In genomic region chr5:144040615-144041394, GRCh38 we compare ENCODE assay signal across 23 cellular contexts.
DNase-seq lines count a peak whose midpoint lies in the region; ATAC-seq and TF ChIP-seq lines count a peak whose summit lies in the region.
"Had no signal": no experiment of that assay in that cellular context is flagged by ENCODE, and none has a peak within 500 bp of the region (broad histone marks: within the 10 kb centered on the region; RNA-seq: fewer than 3 reads in every experiment).

No MANE protein-coding gene starts in this region.

- no peak overlapping the region for H2BK5ac ChIP-seq in IMR-90 (ENCODE audit: low read depth, low read length, poor library complexity, severe bottlenecking)

- H4K5ac ChIP-seq in IMR-90 (ENCODE audit: low read depth, low read length) = no peak overlapping the region

- H3K79me1 ChIP-seq in IMR-90 (ENCODE audit: low read depth in 1 of 2, low read length in 2 of 2) = no peaks in the 10 kb centered on the region

- H3K27ac Mint-ChIP-seq in mesothelial cell of epicardium = peak overlapping the region; percentile 27
- no peak overlapping the region for H3K27ac Mint-ChIP-seq in naive thymus-derived CD8-positive, alpha-beta T cell
- H3K27ac Mint-ChIP-seq: CD4-positive, alpha-beta memory T cell; GM23338 had no signal

- ATAC-seq in IMR-90 (ENCODE audit: low read depth) = no peak
- no peak for ATAC-seq in GM21390 (IDR thresholded peaks at IDR 0.05; ENCODE audit: unreplicated experiment)
- no peak for ATAC-seq in naive thymus-derived CD8-positive, alpha-beta T cell
- ATAC-seq in HG02678 (IDR thresholded peaks at IDR 0.05; ENCODE audit: unreplicated experiment) = no peak
- ATAC-seq: GM23338, HCT116, PC-3 had no signal

- H4K91ac ChIP-seq in IMR-90 (ENCODE audit: insufficient read depth, low read depth, low read length) = no peak overlapping the region

- no peak overlapping the region for H2BK120ac ChIP-seq in IMR-90 (ENCODE audit: low read depth, low read length)

- WGBS in IMR-90 (ENCODE audit: extremely low coverage in 2 of 2, insufficient read length in 1 of 2), 2 experiments = 43% methylated on average over 1 of the region's 3 CpGs; no CpG with 5 or more reads in 1 of the 2 experiments

- no peaks in the 10 kb centered on the region for H3K9me1 ChIP-seq in IMR-90 (ENCODE audit: insufficient read depth, low read length)

- H3K23ac ChIP-seq in IMR-90 (ENCODE audit: low read depth, low read length) = no peak overlapping the region

- no peak overlapping the region for H3K4me3 ChIP-seq in IMR-90 (ENCODE audit: insufficient read depth, low read depth, low read length)
- no peak overlapping the region for H3K4me3 ChIP-seq in adipocyte (ENCODE audit: low read length)
- H3K4me3 ChIP-seq: GM23338, SJCRH30 had no signal

- no peak for TF ChIP-seq CTCF in IMR-90 (conservative IDR thresholded peaks at IDR 0.05; ENCODE audit: low read depth, low read length)
- no peak for TF ChIP-seq CTCF in mesothelial cell of epicardium (IDR thresholded peaks at IDR 0.05; ENCODE audit: unreplicated experiment)

- H3K4me1 ChIP-seq in IMR-90 (ENCODE audit: control insufficient read depth, insufficient read depth, low read length) (no peaks in the 10 kb centered on the region), adipocyte (ENCODE audit: control insufficient read depth, insufficient read depth, low read length) (peaks cover 3% of the 10 kb centered on the region)
- H3K4me1 ChIP-seq: SJCRH30 had no signal

- no peaks in the 10 kb centered on the region for H3K27me3 ChIP-seq in IMR-90 (ENCODE audit: control insufficient read depth, insufficient read depth, low read length)
- no peaks in the 10 kb centered on the region for H3K27me3 ChIP-seq in adipocyte (replicated peaks; ENCODE audit: control insufficient read depth, insufficient read depth, low read length)
- H3K27me3 ChIP-seq: SJCRH30 had no signal

- BruUV-seq in IMR-90 (replicated peaks; lab: Mats Ljungman, UMichigan) = no TSS peak

- CTCF ChIA-PET in IMR-90 (lab: Yijun Ruan, JAX) = interaction anchor here (0.6 kb wide), 1 partner anchor 721 kb away, joined by 4 read pairs; no protein-coding TSS in a partner anchor

- peaks cover 23% of the 10 kb centered on the region for H3K4me1 Mint-ChIP-seq in mesothelial cell of epicardium
- no peaks in the 10 kb centered on the region for H3K4me1 Mint-ChIP-seq in naive thymus-derived CD8-positive, alpha-beta T cell
- H3K4me1 Mint-ChIP-seq: CD4-positive, alpha-beta memory T cell; GM23338 had no signal

- no peak for TF ChIP-seq RAD21 in IMR-90 (IDR thresholded peaks at IDR 0.05; ENCODE audit: low read length)

- H3K9me3 ChIP-seq in IMR-90 (ENCODE audit: control insufficient read depth, insufficient read depth, low read length) (no peaks in the 10 kb centered on the region), adipocyte (ENCODE audit: control insufficient read depth, low read length) (no peaks in the 10 kb centered on the region)
- H3K9me3 ChIP-seq: SJCRH30 had no signal

- no peak overlapping the region for H2AK9ac ChIP-seq in IMR-90 (replicated peaks; ENCODE audit: low read depth, low read length, poor library complexity)

- no peak overlapping the region for H2BK15ac ChIP-seq in IMR-90 (ENCODE audit: low read depth, low read length)

- H2AK5ac ChIP-seq in IMR-90 (ENCODE audit: low read depth, low read length) = no peak overlapping the region

- POLR2A ChIA-PET in IMR-90 (lab: Charles Lee; ENCODE audit: unreplicated experiment) = no interaction called here
- POLR2A ChIA-PET in naive thymus-derived CD8-positive, alpha-beta T cell (lab: Charles Lee) = no interaction called here

- in situ Hi-C loops in IMR-90 (cut with MboI; ENCODE audit: low sequenced_read_pairs) = no loop called here

- H3K27me3 Mint-ChIP-seq in mesothelial cell of epicardium (ENCODE audit: low read depth) = no peaks in the 10 kb centered on the region
- H3K27me3 Mint-ChIP-seq in naive thymus-derived CD8-positive, alpha-beta T cell = peaks cover 3 to 23% (median 4%) of the 10 kb centered on the region in 5 donors

- H3K4me3 Mint-ChIP-seq in mesothelial cell of epicardium = no peak overlapping the region
- H3K4me3 Mint-ChIP-seq in naive thymus-derived CD8-positive, alpha-beta T cell = no peak overlapping the region
- H3K4me3 Mint-ChIP-seq: CD4-positive, alpha-beta memory T cell; GM23338 had no signal

- H2BK20ac ChIP-seq in IMR-90 (ENCODE audit: low read depth, low read length) = no peak overlapping the region

- H3K4me2 ChIP-seq in IMR-90 (ENCODE audit: low read depth, low read length) = no peak overlapping the region
- H3K4me2 ChIP-seq: GM23338 had no signal

- H3K4ac ChIP-seq in IMR-90 (ENCODE audit: low read depth, low read length) = no peak overlapping the region

- no peak for TF ChIP-seq POLR2A in IMR-90 (IDR thresholded peaks at IDR 0.05; ENCODE audit: low read depth, low read length)

- H4K8ac ChIP-seq in IMR-90 (ENCODE audit: low read depth in 2 of 2, low read length in 2 of 2) = no peak overlapping the region; a peak in 1 of 4 replicates

- intact Hi-C loops in IMR-90 (cut with micrococcal nuclease) = no loop called here

- no peak overlapping the region for H3K18ac ChIP-seq in IMR-90 (ENCODE audit: low read depth, low read length)

- H3K9ac ChIP-seq in IMR-90 (ENCODE audit: low read depth, low read length) (no peak overlapping the region), adipocyte (ENCODE audit: low read length) (no peak overlapping the region)

- H3K56ac ChIP-seq in IMR-90 (ENCODE audit: extremely low read depth, insufficient read depth, low read length) = no peak overlapping the region

- peak overlapping the region; percentile 62 for H2AFZ ChIP-seq in IMR-90 (replicated peaks; ENCODE audit: low read length, poor library complexity)

- peak; percentile 19 for DNase-seq in DMS153 (lab: John Stamatoyannopoulos, UW)
- no peak for DNase-seq in DMS153 treated with DMSO at 0.1 percent for 48 hours (lab: John Stamatoyannopoulos, UW; ENCODE audit: unreplicated experiment)
- no peak for DNase-seq in IMR-90
- DNase-seq in adipocyte (ENCODE audit: low read depth) = peak; percentile 42
- DNase-seq in mesothelial cell of epicardium (ENCODE audit: low spot score in 2 of 2, unreplicated experiment in 2 of 2) = no peak
- DNase-seq in naive thymus-derived CD8-positive, alpha-beta T cell = no peak
- DNase-seq: Calu3; CD4-positive, alpha-beta memory T cell; DND-41; GDM1; KG1; NCI-H1436 treated with DMSO at 0.1 percent for 48 hours; NCI-H2081; NCI-H2227 treated with DMSO at 0.1 percent for 48 hours; NCI-H526; PC-3 had no signal

- no peak overlapping the region for H3K14ac ChIP-seq in IMR-90 (replicated peaks; ENCODE audit: low read depth, low read length)

- H3K36me3 Mint-ChIP-seq in mesothelial cell of epicardium = no peaks in the 10 kb centered on the region
- no peaks in the 10 kb centered on the region for H3K36me3 Mint-ChIP-seq in naive thymus-derived CD8-positive, alpha-beta T cell
- H3K36me3 Mint-ChIP-seq: CD4-positive, alpha-beta memory T cell had no signal

- H3K36me3 ChIP-seq in IMR-90 (ENCODE audit: control insufficient read depth, insufficient read depth, low read length) = no peaks in the 10 kb centered on the region
- H3K36me3 ChIP-seq in adipocyte (ENCODE audit: control insufficient read depth, insufficient read depth, low read length, severe bottlenecking) = no peaks in the 10 kb centered on the region
- H3K36me3 ChIP-seq: SJCRH30 had no signal

- no peak overlapping the region for H3K27ac ChIP-seq in IMR-90 (ENCODE audit: insufficient read depth, low read length)
- H3K27ac ChIP-seq: 22Rv1, RWPE1, SJCRH30 had no signal

- dilution Hi-C loops in IMR-90 (cut with HindIII; ENCODE audit: low sequenced_read_pairs, unreplicated experiment) = no loop called here

- no peaks in the 10 kb centered on the region for H3K9me3 Mint-ChIP-seq in mesothelial cell of epicardium
- no peaks in the 10 kb centered on the region for H3K9me3 Mint-ChIP-seq in naive thymus-derived CD8-positive, alpha-beta T cell
- H3K9me3 Mint-ChIP-seq: GM23338 had no signal

- no peaks in the 10 kb centered on the region for H4K20me1 ChIP-seq in IMR-90 (ENCODE audit: insufficient read depth, low read length)

TF ChIP-seq in IMR-90, 13 proteins besides CTCF, POLR2A, EP300 and RAD21:
- TF ChIP-seq SMC3 (IDR thresholded peaks at IDR 0.05; ENCODE audit: low read depth, low read length) (no peak), CHD1 (IDR thresholded peaks at IDR 0.05; ENCODE audit: low read depth, low read length) (no peak), MAFK (IDR thresholded peaks at IDR 0.05; ENCODE audit: low read depth, low read length) (no peak), USF2 (IDR thresholded peaks at IDR 0.05; ENCODE audit: low read depth, low read length) (no peak), BHLHE40 (IDR thresholded peaks at IDR 0.05; ENCODE audit: low read depth, low read length) (no peak), MXI1 (IDR thresholded peaks at IDR 0.05; ENCODE audit: borderline replicate concordance, low read depth, low read length) (no peak), RCOR1 (IDR thresholded peaks at IDR 0.05; ENCODE audit: insufficient replicate concordance, low read length) (no peak), MAZ (IDR thresholded peaks at IDR 0.05; ENCODE audit: borderline replicate concordance, low read depth, low read length) (no peak), NFE2L2 (IDR thresholded peaks at IDR 0.05; ENCODE audit: low read depth, low read length) (no peak), CEBPB (IDR thresholded peaks at IDR 0.05; ENCODE audit: low read depth, low read length) (no peak), FOS (IDR thresholded peaks at IDR 0.05; ENCODE audit: low read depth, low read length) (no peak), RFX5 (IDR thresholded peaks at IDR 0.05; ENCODE audit: low read depth, low read length) (no peak)
- TF ChIP-seq, protein P1, sequence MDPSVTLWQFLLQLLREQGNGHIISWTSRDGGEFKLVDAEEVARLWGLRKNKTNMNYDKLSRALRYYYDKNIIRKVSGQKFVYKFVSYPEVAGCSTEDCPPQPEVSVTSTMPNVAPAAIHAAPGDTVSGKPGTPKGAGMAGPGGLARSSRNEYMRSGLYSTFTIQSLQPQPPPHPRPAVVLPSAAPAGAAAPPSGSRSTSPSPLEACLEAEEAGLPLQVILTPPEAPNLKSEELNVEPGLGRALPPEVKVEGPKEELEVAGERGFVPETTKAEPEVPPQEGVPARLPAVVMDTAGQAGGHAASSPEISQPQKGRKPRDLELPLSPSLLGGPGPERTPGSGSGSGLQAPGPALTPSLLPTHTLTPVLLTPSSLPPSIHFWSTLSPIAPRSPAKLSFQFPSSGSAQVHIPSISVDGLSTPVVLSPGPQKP (IDR thresholded peaks at IDR 0.05; ENCODE audit: borderline replicate concordance, low read depth, low read length) = no peak

Comparison
In these comparisons a context has a peak if more than half of its experiments do, and no peak if none do; other contexts are left out.
1. DNase-seq: peak in DMS153 (single experiment) and adipocyte (single experiment); none in DMS153 treated with DMSO at 0.1 percent for 48 hours (single experiment), IMR-90 (single experiment), mesothelial cell of epicardium (0 of 2) and naive thymus-derived CD8-positive, alpha-beta T cell (0 of 10).